Comparison of ENCODE assay signal across 8 cellular contexts in genomic region chr9:96614664-96615063, GRCh38. TPM values are rescaled to one million over a fixed set of nuclear protein-coding genes. Genes with fewer than 3 reads are reported as not detected.
DNase-seq lines count a peak whose midpoint lies in the region; ATAC-seq, FAIRE-seq and TF ChIP-seq lines count a peak whose summit lies in the region.
"Not testable (repeated sequence)": the region's sequence is repeated elsewhere in the genome, so short reads cannot be mapped to it uniquely, and the experiment has no call there.
"Had no signal": no experiment of that assay in that cellular context is flagged by ENCODE, and none has a peak within 500 bp of the region (broad histone marks: within the 10 kb centered on the region; RNA-seq: fewer than 3 reads in every experiment).

No MANE protein-coding gene starts in this region.

- not testable (repeated sequence) for TF ChIP-seq POLR2A in H54 (IDR thresholded peaks at IDR 0.05; ENCODE audit: low read depth, low read length); K562 (conservative IDR thresholded peaks at IDR 0.05); H1 (IDR thresholded peaks at IDR 0.05; ENCODE audit: control extremely low read depth in 1 of 2, low read depth in 2 of 2, low read length in 2 of 2)

- H4K5ac ChIP-seq in H1 (ENCODE audit: insufficient read length, low read depth, low read length), result not testable (repeated sequence)

- not testable (repeated sequence) for H4K91ac ChIP-seq in H1 (replicated peaks; ENCODE audit: insufficient read length, low read length)

- not testable (repeated sequence) for TF ChIP-seq EP300 in K562 (IDR thresholded peaks at IDR 0.05; ENCODE audit: low read length); H1 (IDR thresholded peaks at IDR 0.05; ENCODE audit: borderline replicate concordance in 1 of 2, low read depth in 2 of 2, low read length in 2 of 2)

- H3K4me3 ChIP-seq in SJSA1; K562; H1 (ENCODE audit: extremely low read depth in 1 of 4, insufficient read depth in 2 of 4, low read depth in 3 of 4, low read length in 4 of 4); fibroblast of villous mesenchyme (ENCODE audit: low read depth, low read length); skeletal muscle satellite cell (ENCODE audit: low read length): not testable (repeated sequence)

- not testable (repeated sequence) for H3K27me3 ChIP-seq in SJSA1 (replicated peaks); skeletal muscle satellite cell (ENCODE audit: control insufficient read depth, insufficient read depth, low read length)
- H3K27me3 ChIP-seq in K562 (ENCODE audit: control insufficient read depth in 2 of 2, insufficient read depth in 2 of 2, low read length in 2 of 2) (peaks cover 6 to 12% of the 10 kb centered on the region in 2 experiments; a peak in 4 of 5 replicates), H1 (replicated peaks in 1 of 4; ENCODE audit: control insufficient read depth in 3 of 4, extremely low read depth in 1 of 4, insufficient read depth in 3 of 4, low read length in 3 of 4) (peaks cover 0 to 13% (median 6%) of the 10 kb centered on the region in 4 experiments; a peak in 5 of 7 replicates)

- not testable (repeated sequence) for H3K56ac ChIP-seq in H1 (replicated peaks; ENCODE audit: insufficient read length, low read depth, low read length)

- not testable (repeated sequence) for H3K4me2 ChIP-seq in K562 (ENCODE audit: insufficient read depth, low read length); H1 (ENCODE audit: insufficient read depth in 1 of 2, low read depth in 2 of 2, low read length in 2 of 2)
- peak overlapping the region; percentile 4 for H3K4me2 ChIP-seq in skeletal muscle satellite cell (ENCODE audit: low read length)

- in situ Hi-C loops in K562 (cut with MboI), result not testable (repeated sequence)

- not testable (repeated sequence) for H3K9me3 ChIP-seq in SJSA1 (replicated peaks); K562 (replicated peaks; ENCODE audit: control insufficient read depth, insufficient read depth, low read depth, low read length); H1 (ENCODE audit: insufficient read depth in 2 of 2, low read depth in 1 of 2, low read length in 1 of 2); skeletal muscle satellite cell (replicated peaks; ENCODE audit: low read length)

- not testable (repeated sequence) for H2AFZ ChIP-seq in K562 (ENCODE audit: low read depth, low read length); H1 (ENCODE audit: low read length)

- intact Hi-C loops in K562 (cut with micrococcal nuclease), result not testable (repeated sequence)

- not testable (repeated sequence) for BruUV-seq in K562 (replicated peaks; lab: Mats Ljungman, UMichigan)

- H2BK120ac ChIP-seq in H1 (replicated peaks; ENCODE audit: low read depth, low read length), result not testable (repeated sequence)

- not testable (repeated sequence) for H3K4ac ChIP-seq in H1 (replicated peaks; ENCODE audit: insufficient read length, low read depth, low read length)

- not testable (repeated sequence) for H3K18ac ChIP-seq in H1 (ENCODE audit: extremely low read depth, low read length)

- CTCF ChIA-PET in K562 (lab: Yijun Ruan, JAX; ENCODE audit: low intra/inter-chr PET ratio), result not testable (repeated sequence)
- CTCF ChIA-PET in H1 (lab: Charles Lee; ENCODE audit: partially characterized antibody), result interaction anchor here (0.9 kb wide), 1 partner anchor 11 kb away, joined by 3 read pairs; no protein-coding TSS in a partner anchor

- not testable (repeated sequence) for TF ChIP-seq CTCF in K562 (IDR thresholded peaks at IDR 0.05 in 2 of 3, conservative IDR thresholded peaks at IDR 0.05 in 1 of 3; ENCODE audit: insufficient read depth in 2 of 3, low read depth in 1 of 3, low read length in 3 of 3); H1 (IDR thresholded peaks at IDR 0.05; ENCODE audit: control extremely low read depth in 1 of 3, insufficient read depth in 1 of 3, low read depth in 1 of 3, low read length in 3 of 3); fibroblast of villous mesenchyme (IDR thresholded peaks at IDR 0.05; ENCODE audit: insufficient read depth, low read depth, low read length)

- not testable (repeated sequence) for H3K14ac ChIP-seq in H1 (ENCODE audit: insufficient read length)

- not testable (repeated sequence) for H3K9ac ChIP-seq in K562 (ENCODE audit: insufficient read depth in 1 of 2, low read depth in 2 of 2, low read length in 2 of 2); H1 (replicated peaks in 1 of 4; ENCODE audit: extremely low read depth in 1 of 4, low read depth in 3 of 4, low read length in 3 of 4); skeletal muscle satellite cell (ENCODE audit: low read depth, low read length)

- peaks cover 13% of the 10 kb centered on the region for H3K79me1 ChIP-seq in H1 (ENCODE audit: low read depth, low read length)

- H2BK5ac ChIP-seq in H1 (ENCODE audit: low read depth, low read length), result not testable (repeated sequence)

- not testable (repeated sequence) for H3K23me2 ChIP-seq in H1 (ENCODE audit: low read depth, low read length)

- peak; percentile 32 for DNase-seq in AG20443 (ENCODE audit: low spot score)
- DNase-seq in H54 (ENCODE audit: insufficient read length, low spot score), result peak; percentile 38
- DNase-seq in SJSA1 (ENCODE audit: low read depth in 1 of 2, low spot score in 2 of 2), result peak in 1 of 2 experiments; percentile 31
- DNase-seq in K562 (ENCODE audit: extremely low read depth in 1 of 4, low spot score in 3 of 4); H1 (ENCODE audit: low read depth in 1 of 2, low spot score in 2 of 2): not testable (repeated sequence)
- peak; percentile 38 for DNase-seq in fibroblast of villous mesenchyme (ENCODE audit: low read depth)

- not testable (repeated sequence) for H3K79me2 ChIP-seq in K562 (ENCODE audit: control insufficient read depth, insufficient read depth, low read length)
- peaks cover 2 to 84% of the 10 kb centered on the region in 2 experiments; a peak in 2 of 4 replicates for H3K79me2 ChIP-seq in H1 (ENCODE audit: control insufficient read depth in 1 of 2, insufficient read depth in 2 of 2, low read length in 2 of 2)

- H2AK5ac ChIP-seq in H1 (ENCODE audit: low read depth, low read length), result not testable (repeated sequence)

- H4K8ac ChIP-seq in H1 (ENCODE audit: extremely low read depth, insufficient read depth, low read length), result not testable (repeated sequence)

- not testable (repeated sequence) for TF ChIP-seq RAD21 in K562 (CRISPR knock-in tag; conservative IDR thresholded peaks at IDR 0.05 in 1 of 2, IDR thresholded peaks at IDR 0.05 in 1 of 2); H1 (IDR thresholded peaks at IDR 0.05 in 1 of 2, conservative IDR thresholded peaks at IDR 0.05 in 1 of 2; ENCODE audit: low read depth in 2 of 2, low read length in 2 of 2)

- not testable (repeated sequence) for H3K36me3 ChIP-seq in SJSA1; K562 (ENCODE audit: control insufficient read depth, insufficient read depth, low read length); H1 (ENCODE audit: control insufficient read depth in 2 of 4, insufficient read depth in 4 of 4, low read length in 3 of 4); skeletal muscle satellite cell (ENCODE audit: insufficient read depth, low read length)

- not testable (repeated sequence) for ATAC-seq in K562

- not testable (repeated sequence) for H2BK20ac ChIP-seq in H1 (ENCODE audit: low read length)

- H2BK12ac ChIP-seq in H1 (ENCODE audit: low read depth, low read length), result not testable (repeated sequence)

- 29% methylated on average over 4 of the region's 4 CpGs for WGBS in K562 (ENCODE audit: insufficient coverage, low coverage, missing lambda C conversion rate)
- WGBS in H1 (ENCODE audit: extremely low coverage in 1 of 2, insufficient coverage in 1 of 2, insufficient read length in 1 of 2, insufficient replicate concordance in 2 of 2, low coverage in 1 of 2, low lambda C conversion rate in 2 of 2, missing lambda C conversion rate in 1 of 2), 2 experiments, result 91% methylated on average over 4 of the region's 4 CpGs; no CpG with 5 or more reads in 1 of the 2 experiments

- H3K4me1 ChIP-seq in SJSA1 (replicated peaks) (peaks cover 43% of the 10 kb centered on the region), K562 (replicated peaks in 1 of 2; ENCODE audit: control insufficient read depth in 2 of 2, insufficient read depth in 2 of 2, low read length in 2 of 2) (peaks cover 0 to 16% of the 10 kb centered on the region in 2 experiments; a peak in 2 of 5 replicates), H1 (replicated peaks in 1 of 4; ENCODE audit: control insufficient read depth in 3 of 4, insufficient read depth in 4 of 4, low read length in 3 of 4) (peaks cover 9 to 24% (median 12%) of the 10 kb centered on the region in 4 experiments), skeletal muscle satellite cell (ENCODE audit: control insufficient read depth, insufficient read depth, low read length) (peaks cover 41% of the 10 kb centered on the region)

- peak overlapping the region; percentile 35 for H3K27ac ChIP-seq in SJSA1
- H3K27ac ChIP-seq in K562 (ENCODE audit: extremely low read depth, low read depth, low read length); H1 (ENCODE audit: low read depth, low read length): not testable (repeated sequence)

- peak; percentile 67 for FAIRE-seq in H54 (lab: Jason Lieb, UNC)
- not testable (repeated sequence) for FAIRE-seq in K562 (lab: Jason Lieb, UNC); H1 (lab: Jason Lieb, UNC)

- not testable (repeated sequence) for H3K9me1 ChIP-seq in K562 (ENCODE audit: control insufficient read depth, insufficient read depth, low read length)

- not testable (repeated sequence) for H2BK15ac ChIP-seq in H1 (ENCODE audit: low read length)

- POLR2A ChIA-PET in K562 (lab: Yijun Ruan, JAX), result interaction anchor here (1.2 kb wide), 1 partner anchor 115 kb away, joined by 3 read pairs; no protein-coding TSS in a partner anchor
- POLR2A ChIA-PET in H1 (lab: Charles Lee; ENCODE audit: partially characterized antibody), result not testable (repeated sequence)

- H4K20me1 ChIP-seq in K562 (replicated peaks; ENCODE audit: control insufficient read depth, insufficient read depth, low read length), result not testable (repeated sequence)
- H4K20me1 ChIP-seq in H1 (replicated peaks in 1 of 2; ENCODE audit: control insufficient read depth in 1 of 2, insufficient read depth in 2 of 2, low read length in 2 of 2), result peaks cover 17 to 21% of the 10 kb centered on the region in 2 experiments

- not testable (repeated sequence) for H3K23ac ChIP-seq in H1 (ENCODE audit: insufficient read length)

RNA-seq across cellular contexts. Expression of gene CDC14B, which starts 5.0 kb away (rescaled TPM):
- total RNA-seq in SJSA1 (2014; rRNA removed; shearing (Covaris generic)), result 22.2 and 33.8 TPM in 2 replicates
- 7.4 and 20.5 TPM in 2 replicates for total RNA-seq in K562 (2011; cell fraction: chromatin; rRNA removed; ENCODE audit: low replicate concordance)
- 3.8 and 4.8 TPM in 2 replicates for total RNA-seq in K562 (2011; cell fraction: nucleolus; rRNA removed)
- total RNA-seq in K562 (2011; cell fraction: nucleoplasm; rRNA removed), result 7.4 and 9.8 TPM in 2 replicates
- 2.2 and 2.4 TPM in 2 replicates for total RNA-seq in K562 (2014; rRNA removed)
- total RNA-seq in K562 (2014; rRNA removed; fragmentation: Illumina TruSeq; extraction: Trizol), result 6.0 and 6.4 TPM in 2 replicates
- total RNA-seq in K562 (2015; rRNA removed; fragmentation: Illumina TruSeq; extraction: Trizol), result 3.3 and 3.4 TPM in 2 replicates
- 5.8 and 6.4 TPM in 2 replicates for total RNA-seq in K562 (2021)
- 4.3 and 4.5 TPM in 2 replicates for polyA plus RNA-seq in K562 (2011; rRNA removed)
- polyA plus RNA-seq in K562 (2011; cell fraction: cytosol; rRNA removed), result 1.8 and 2.9 TPM in 2 replicates
- 6.7 and 6.8 TPM in 2 replicates for polyA plus RNA-seq in K562 (2011; cell fraction: nucleus; rRNA removed)
- polyA plus RNA-seq in K562 (2012), result 4.0 and 6.7 TPM in 2 replicates
- 4.7 and 5.6 TPM in 2 replicates for polyA plus RNA-seq in K562 (2014; fragmentation: Illumina TruSeq; extraction: Trizol)
- polyA plus RNA-seq in K562 (2014; fragmentation: Nextera tagmentation; extraction: Ambion mirVana), result 1 to 10 TPM; 1.4 to 1.5 TPM
- polyA plus RNA-seq in K562 (2014; rRNA removed), result 3.8 and 5.2 TPM in 2 replicates
- 11.5 and 12.4 TPM in 2 replicates for polyA minus RNA-seq in K562 (2011; rRNA and poly(A)+ RNA removed)
- polyA minus RNA-seq in K562 (2011; cell fraction: cytosol; rRNA and poly(A)+ RNA removed), result 3.5 and 4.5 TPM in 2 replicates
- 4.2 and 4.4 TPM in 2 replicates for polyA minus RNA-seq in K562 (2011; cell fraction: nucleus; rRNA and poly(A)+ RNA removed)
- 43.7 and 44.6 TPM in 2 replicates for total RNA-seq in H1 (2021; fragmentation: NEBNext Ultra II Directional; extraction: Animal tissue kit (Norgen Biotek cat#: 25700))
- polyA plus RNA-seq in H1 (2011; rRNA removed), result 12.7 and 17.2 TPM in 2 replicates
- polyA plus RNA-seq in H1 (2011; cell fraction: cytosol; rRNA removed), result 16.5 TPM
- 23.6 TPM for polyA plus RNA-seq in H1 (2011; cell fraction: nucleus; rRNA removed)
- 20.9 to 29.1 TPM (median 22.0 TPM) in 4 replicates for polyA plus RNA-seq in H1 (2012, experiment 1 of 2)
- 3.3 TPM for polyA plus RNA-seq in H1 (2012, experiment 2 of 2)
- polyA plus RNA-seq in H1 (2013, experiment 1 of 2), result 26.4 TPM
- 26.0 TPM for polyA plus RNA-seq in H1 (2013, experiment 2 of 2)
- 45.3 and 63.8 TPM in 2 replicates for polyA minus RNA-seq in H1 (2011; rRNA and poly(A)+ RNA removed)
- 20.8 TPM for polyA minus RNA-seq in H1 (2011; cell fraction: cytosol; rRNA and poly(A)+ RNA removed)
- polyA minus RNA-seq in H1 (2011; cell fraction: nucleus; rRNA and poly(A)+ RNA removed), result 73.7 TPM
- total RNA-seq in fibroblast of villous mesenchyme, result 13.2 and 26.8 TPM in 2 replicates
- total RNA-seq in skeletal muscle satellite cell (2012; rRNA removed), result 13.5 and 14.2 TPM in 2 replicates

RNA-seq across cellular contexts. Expression of gene PRXL2C, which starts 40.5 kb away (rescaled TPM):
- total RNA-seq in SJSA1 (2014; rRNA removed; shearing (Covaris generic)), result 9.5 and 27.5 TPM in 2 replicates
- 3.6 and 4.6 TPM in 2 replicates for total RNA-seq in K562 (2011; cell fraction: chromatin; rRNA removed; ENCODE audit: low replicate concordance)
- total RNA-seq in K562 (2011; cell fraction: nucleolus; rRNA removed), result 3.3 and 4.3 TPM in 2 replicates
- total RNA-seq in K562 (2011; cell fraction: nucleoplasm; rRNA removed), result 4.8 and 7.6 TPM in 2 replicates
- 10.6 and 12.0 TPM in 2 replicates for total RNA-seq in K562 (2014; rRNA removed)
- total RNA-seq in K562 (2014; rRNA removed; fragmentation: Illumina TruSeq; extraction: Trizol), result 14.6 and 14.7 TPM in 2 replicates
- total RNA-seq in K562 (2015; rRNA removed; fragmentation: Illumina TruSeq; extraction: Trizol), result 14.1 and 15.3 TPM in 2 replicates
- 13.4 and 15.2 TPM in 2 replicates for total RNA-seq in K562 (2021)
- 9.9 and 13.6 TPM in 2 replicates for polyA plus RNA-seq in K562 (2011; rRNA removed)
- polyA plus RNA-seq in K562 (2011; cell fraction: cytosol; rRNA removed), result 4.1 and 5.5 TPM in 2 replicates
- 2.7 and 3.9 TPM in 2 replicates for polyA plus RNA-seq in K562 (2011; cell fraction: nucleus; rRNA removed)
- polyA plus RNA-seq in K562 (2012), result 5.9 and 8.8 TPM in 2 replicates
- polyA plus RNA-seq in K562 (2014; fragmentation: Illumina TruSeq; extraction: Trizol), result 9.0 and 9.3 TPM in 2 replicates
- 1 to 10 TPM; 3.6 to 3.7 TPM for polyA plus RNA-seq in K562 (2014; fragmentation: Nextera tagmentation; extraction: Ambion mirVana)
- polyA plus RNA-seq in K562 (2014; rRNA removed), result 8.1 and 8.9 TPM in 2 replicates
- polyA minus RNA-seq in K562 (2011; rRNA and poly(A)+ RNA removed), result 6.2 and 7.3 TPM in 2 replicates
- polyA minus RNA-seq in K562 (2011; cell fraction: cytosol; rRNA and poly(A)+ RNA removed), result 5.8 and 5.9 TPM in 2 replicates
- 3.3 and 3.5 TPM in 2 replicates for polyA minus RNA-seq in K562 (2011; cell fraction: nucleus; rRNA and poly(A)+ RNA removed)
- total RNA-seq in H1 (2021; fragmentation: NEBNext Ultra II Directional; extraction: Animal tissue kit (Norgen Biotek cat#: 25700)), result 7.3 and 8.3 TPM in 2 replicates
- polyA plus RNA-seq in H1 (2011; rRNA removed), result 1.8 and 2.8 TPM in 2 replicates
- 2.3 TPM for polyA plus RNA-seq in H1 (2011; cell fraction: cytosol; rRNA removed)
- polyA plus RNA-seq in H1 (2011; cell fraction: nucleus; rRNA removed), result 1.5 TPM
- 3.0 to 4.1 TPM (median 3.4 TPM) in 4 replicates for polyA plus RNA-seq in H1 (2012, experiment 1 of 2)
- polyA plus RNA-seq in H1 (2012, experiment 2 of 2), result 2.4 TPM
- 5.0 TPM for polyA plus RNA-seq in H1 (2013, experiment 1 of 2)
- 5.6 TPM for polyA plus RNA-seq in H1 (2013, experiment 2 of 2)
- 1.9 and 2.5 TPM in 2 replicates for polyA minus RNA-seq in H1 (2011; rRNA and poly(A)+ RNA removed)
- polyA minus RNA-seq in H1 (2011; cell fraction: cytosol; rRNA and poly(A)+ RNA removed), result 4.1 TPM
- polyA minus RNA-seq in H1 (2011; cell fraction: nucleus; rRNA and poly(A)+ RNA removed), result 2.9 TPM
- total RNA-seq in fibroblast of villous mesenchyme, result 15.5 and 21.6 TPM in 2 replicates
- 18.0 and 18.1 TPM in 2 replicates for total RNA-seq in skeletal muscle satellite cell (2012; rRNA removed)
- total RNA-seq: OCI-LY7 had no signal
